21 cellular contexts compared by ENCODE assay signal in genomic region chr2:52465267-52465666, GRCh38.
DNase-seq lines count a peak whose midpoint lies in the region.
"Had no signal": no experiment of that assay in that cellular context is flagged by ENCODE, and none has a peak within 500 bp of the region (broad histone marks: within the 10 kb centered on the region; RNA-seq: fewer than 3 reads in every experiment).

No MANE protein-coding gene starts in this region.

- H3K9ac ChIP-seq in adipocyte (ENCODE audit: low read length): no peak overlapping the region
- H3K9ac ChIP-seq: BLaER1 treated with 17β-estradiol and CSF1 and Interleukin-3, amounts not matched to agents 10 nM and 100 nM; GM23248 had no signal

- peak overlapping the region; percentile 24 for H3K27ac ChIP-seq in mesodermal cell (ENCODE audit: low read depth, low read length, severe bottlenecking)
- H3K27ac ChIP-seq: BLaER1 treated with 17β-estradiol and CSF1 and Interleukin-3, amounts not matched to agents 10 nM and 100 nM; GM23248 had no signal

- intact Hi-C loops in activated T-helper 1 cell treated with anti-CD3 and anti-CD28 coated beads, Interleukin-12 subunit alpha, Interleukin-12 subunit beta, Interleukin-2, Interleukin-4 antibody, amounts not matched to agents 30 ng/mL and 10 ng/mL and 1 ng/mL, durations not matched to agents 14 hours and 24 hours and 36 hours (cut with micrococcal nuclease): no loop called here

- H3K27me3 ChIP-seq in adipocyte (replicated peaks; ENCODE audit: control insufficient read depth, insufficient read depth, low read length): no peaks in the 10 kb centered on the region
- H3K27me3 ChIP-seq: BLaER1 treated with 17β-estradiol and CSF1 and Interleukin-3, amounts not matched to agents 10 nM and 100 nM had no signal

- H3K4me3 ChIP-seq in adipocyte (ENCODE audit: low read length) (no peak overlapping the region), mesodermal cell (ENCODE audit: extremely low read depth, insufficient read depth, low read length, poor library complexity, severe bottlenecking) (no peak overlapping the region)
- H3K4me3 ChIP-seq: BLaER1 treated with 17β-estradiol and CSF1 and Interleukin-3, amounts not matched to agents 10 nM and 100 nM; GM12878; GM23248; HAP-1 had no signal

- H3K27me3 Mint-ChIP-seq in activated T-helper 1 cell treated with anti-CD3 and anti-CD28 coated beads, Interleukin-12 subunit alpha, Interleukin-12 subunit beta, Interleukin-2, Interleukin-4 antibody, amounts not matched to agents 30 ng/mL and 10 ng/mL and 1 ng/mL, durations not matched to agents 14 hours and 24 hours and 36 hours (ENCODE audit: insufficient read depth): no peaks in the 10 kb centered on the region

- H3K9me3 Mint-ChIP-seq in activated T-helper 1 cell treated with anti-CD3 and anti-CD28 coated beads, Interleukin-12 subunit alpha, Interleukin-12 subunit beta, Interleukin-2, Interleukin-4 antibody, amounts not matched to agents 30 ng/mL and 10 ng/mL and 1 ng/mL, durations not matched to agents 14 hours and 24 hours and 36 hours: peaks cover 7% of the 10 kb centered on the region

- H3K4me1 ChIP-seq in adipocyte (ENCODE audit: control insufficient read depth, insufficient read depth, low read length) (no peaks in the 10 kb centered on the region), mesodermal cell (ENCODE audit: control insufficient read depth, insufficient read depth, low read length, poor library complexity, severe bottlenecking) (peaks cover 21% of the 10 kb centered on the region)
- H3K4me1 ChIP-seq: BLaER1 treated with 17β-estradiol and CSF1 and Interleukin-3, amounts not matched to agents 10 nM and 100 nM had no signal

- H3K36me3 ChIP-seq in adipocyte (ENCODE audit: control insufficient read depth, insufficient read depth, low read length, severe bottlenecking): no peaks in the 10 kb centered on the region
- no peaks in the 10 kb centered on the region for H3K36me3 ChIP-seq in mesodermal cell (ENCODE audit: control insufficient read depth, insufficient read depth, low read length)
- H3K36me3 ChIP-seq: BLaER1 treated with 17β-estradiol and CSF1 and Interleukin-3, amounts not matched to agents 10 nM and 100 nM; HAP-1 had no signal

- H3K9me3 ChIP-seq in adipocyte (ENCODE audit: control insufficient read depth, low read length) (no peaks in the 10 kb centered on the region), mesodermal cell (ENCODE audit: control insufficient read depth, low read length) (no peaks in the 10 kb centered on the region)
- H3K9me3 ChIP-seq: BLaER1 treated with 17β-estradiol and CSF1 and Interleukin-3, amounts not matched to agents 10 nM and 100 nM; HAP-1 had no signal

- no peaks in the 10 kb centered on the region for H3K36me3 Mint-ChIP-seq in activated T-helper 1 cell treated with anti-CD3 and anti-CD28 coated beads, Interleukin-12 subunit alpha, Interleukin-12 subunit beta, Interleukin-2, Interleukin-4 antibody, amounts not matched to agents 30 ng/mL and 10 ng/mL and 1 ng/mL, durations not matched to agents 14 hours and 24 hours and 36 hours (ENCODE audit: low read depth)
- H3K36me3 Mint-ChIP-seq: CD8-positive, alpha-beta T cell had no signal

- no peaks in the 10 kb centered on the region for H3K4me1 Mint-ChIP-seq in activated T-helper 1 cell treated with anti-CD3 and anti-CD28 coated beads, Interleukin-12 subunit alpha, Interleukin-12 subunit beta, Interleukin-2, Interleukin-4 antibody, amounts not matched to agents 30 ng/mL and 10 ng/mL and 1 ng/mL, durations not matched to agents 14 hours and 24 hours and 36 hours (ENCODE audit: low read depth)

- in situ Hi-C loops in Caki2 (cut with HindIII; ENCODE audit: low pct_unique_long_range_greater_than_20kb, low sequenced_read_pairs): no loop called here

- WGBS in mesodermal cell (ENCODE audit: insufficient coverage in 2 of 2), 2 experiments: no CpG with 5 or more reads among the region's 3 CpGs

- H3K27ac Mint-ChIP-seq in activated T-helper 1 cell treated with anti-CD3 and anti-CD28 coated beads, Interleukin-12 subunit alpha, Interleukin-12 subunit beta, Interleukin-2, Interleukin-4 antibody, amounts not matched to agents 30 ng/mL and 10 ng/mL and 1 ng/mL, durations not matched to agents 14 hours and 24 hours and 36 hours: no peak overlapping the region
- H3K27ac Mint-ChIP-seq: CD8-positive, alpha-beta T cell had no signal

- no peak overlapping the region for H3K4me3 Mint-ChIP-seq in activated T-helper 1 cell treated with anti-CD3 and anti-CD28 coated beads, Interleukin-12 subunit alpha, Interleukin-12 subunit beta, Interleukin-2, Interleukin-4 antibody, amounts not matched to agents 30 ng/mL and 10 ng/mL and 1 ng/mL, durations not matched to agents 14 hours and 24 hours and 36 hours
- H3K4me3 Mint-ChIP-seq: CD8-positive, alpha-beta T cell had no signal

- DNase-seq in Caki2 (ENCODE audit: low read depth) (peak; percentile 68), adipocyte (ENCODE audit: low read depth) (peak; percentile 35), dedifferentiated amniotic fluid mesenchymal stem cell (ENCODE audit: extremely low spot score) (peak; percentile 35), activated gamma-delta T cell treated with Interleukin-2 at 50 U/mL for 16 hours (no peak), AG08396 (ENCODE audit: low spot score) (no peak), NCI-H2029 treated with DMSO at 0.1 percent for 48 hours (lab: John Stamatoyannopoulos, UW) (no peak)
- no peak for DNase-seq in activated T-helper 1 cell treated with anti-CD3 and anti-CD28 coated beads, Interleukin-12 subunit alpha, Interleukin-12 subunit beta, Interleukin-2, Interleukin-4 antibody, amounts not matched to agents 30 ng/mL and 10 ng/mL and 1 ng/mL, durations not matched to agents 14 hours and 24 hours and 36 hours (ENCODE audit: low spot score)
- DNase-seq: CD8-positive, alpha-beta T cell; DMS53; EL; GM23248; NCI-H1694 treated with DMSO at 0.1 percent for 48 hours; NCI-H226; NCI-H524 treated with DMSO at 0.1 percent for 48 hours; PC-3; RPMI8226; SHP77 treated with DMSO at 0.1 percent for 48 hours had no signal

Comparison
In these comparisons a context has a peak if more than half of its experiments do, and no peak if none do; other contexts are left out.
1. DNase-seq: peak in Caki2 (single experiment), adipocyte (single experiment) and dedifferentiated amniotic fluid mesenchymal stem cell (single experiment); none in activated gamma-delta T cell treated with Interleukin-2 at 50 U/mL for 16 hours (single experiment), AG08396 (single experiment), activated T-helper 1 cell treated with anti-CD3 and anti-CD28 coated beads, Interleukin-12 subunit alpha, Interleukin-12 subunit beta, Interleukin-2, Interleukin-4 antibody, amounts not matched to agents 30 ng/mL and 10 ng/mL and 1 ng/mL, durations not matched to agents 14 hours and 24 hours and 36 hours (single experiment) and NCI-H2029 treated with DMSO at 0.1 percent for 48 hours (single experiment).